In genomic region chr20:38143238-38143645, GRCh38 we compare ENCODE assay signal across 10 cellular contexts. TPM values are rescaled to one million over a fixed set of nuclear protein-coding genes. Genes with fewer than 3 reads are reported as not detected.
DNase-seq lines count a peak whose midpoint lies in the region; ATAC-seq and TF ChIP-seq lines count a peak whose summit lies in the region.
"Had no signal": no experiment of that assay in that cellular context is flagged by ENCODE, and none has a peak within 500 bp of the region (broad histone marks: within the 10 kb centered on the region; RNA-seq: fewer than 3 reads in every experiment).

No MANE protein-coding gene starts in this region.

- H2AFZ ChIP-seq in IMR-90 (replicated peaks; ENCODE audit: low read length, poor library complexity), result no peak overlapping the region

- H3K36me3 ChIP-seq in IMR-90 (ENCODE audit: control insufficient read depth, insufficient read depth, low read length), result peaks cover 58% of the 10 kb centered on the region
- peaks cover 0 to 21% (median 12%) of the 10 kb centered on the region in 5 donors for H3K36me3 ChIP-seq in subcutaneous abdominal adipose tissue (ENCODE audit: control insufficient read depth in 5 of 5, insufficient read depth in 5 of 5, low read length in 5 of 5)

- intact Hi-C loops in IMR-90 (cut with micrococcal nuclease) (no loop called here), left colon (cut with DNase I, micrococcal nuclease) (no loop called here)

- DNase-seq in IMR-90 (no peak), left colon (peak; percentile 33 to 89), NCI-H1092 (lab: John Stamatoyannopoulos, UW) (no peak)
- DNase-seq: activated CD4-positive, CD25-positive, alpha-beta regulatory T cell treated with anti-CD3 and anti-CD28 coated beads, Interleukin-2, amount 50 U/mL, for 72 hours; naive B cell; stimulated activated CD4-positive, alpha-beta T cell treated with anti-CD3 and anti-CD28 coated beads, Interleukin-4, amount 100 ng/mL, for 4 hours had no signal

- no peak overlapping the region for H3K9ac ChIP-seq in IMR-90 (ENCODE audit: low read depth, low read length)
- H3K9ac ChIP-seq in subcutaneous abdominal adipose tissue (ENCODE audit: low read length in 5 of 5), result no peak overlapping the region

- H3K18ac ChIP-seq in IMR-90 (ENCODE audit: low read depth, low read length), result no peak overlapping the region

- no peak overlapping the region for H3K56ac ChIP-seq in IMR-90 (ENCODE audit: extremely low read depth, insufficient read depth, low read length)

- peak overlapping the region; percentile 39; the same call in 1 of the 2 replicates for H2BK20ac ChIP-seq in IMR-90 (ENCODE audit: low read depth, low read length)

- no peak for TF ChIP-seq RAD21 in IMR-90 (IDR thresholded peaks at IDR 0.05; ENCODE audit: low read length)

- H3K14ac ChIP-seq in IMR-90 (replicated peaks; ENCODE audit: low read depth, low read length), result peak overlapping the region; percentile 7; the same call in 1 of the 2 replicates

- H3K4me1 ChIP-seq in IMR-90 (ENCODE audit: control insufficient read depth, insufficient read depth, low read length) (peaks cover 17% of the 10 kb centered on the region), subcutaneous abdominal adipose tissue (ENCODE audit: control insufficient read depth in 5 of 5, insufficient read depth in 5 of 5, low read length in 5 of 5) (peaks cover 8 to 30% (median 20%) of the 10 kb centered on the region in 5 donors)

- H4K8ac ChIP-seq in IMR-90 (ENCODE audit: low read depth in 2 of 2, low read length in 2 of 2), result peak overlapping the region; percentile 21 to 38; a peak in 3 of 4 replicates

- in situ Hi-C loops in IMR-90 (cut with MboI; ENCODE audit: low sequenced_read_pairs), result no loop called here

- H3K4me3 ChIP-seq in IMR-90 (ENCODE audit: insufficient read depth, low read depth, low read length), result no peak overlapping the region
- H3K4me3 ChIP-seq in subcutaneous abdominal adipose tissue (ENCODE audit: low read depth in 1 of 5, low read length in 5 of 5), result no peak overlapping the region

- H3K4ac ChIP-seq in IMR-90 (ENCODE audit: low read depth, low read length), result peak overlapping the region; percentile 94

- peaks cover 28% of the 10 kb centered on the region for H3K9me1 ChIP-seq in IMR-90 (ENCODE audit: insufficient read depth, low read length)

- no peaks in the 10 kb centered on the region for H4K20me1 ChIP-seq in IMR-90 (ENCODE audit: insufficient read depth, low read length)

- H2BK5ac ChIP-seq in IMR-90 (ENCODE audit: low read depth, low read length, poor library complexity, severe bottlenecking), result no peak overlapping the region

- ATAC-seq in IMR-90 (ENCODE audit: low read depth), result no peak
- peak; percentile 66 for ATAC-seq in left colon
- ATAC-seq in GM18861 (IDR thresholded peaks at IDR 0.05; ENCODE audit: unreplicated experiment), result no peak
- ATAC-seq in HG03469 (IDR thresholded peaks at IDR 0.05; ENCODE audit: unreplicated experiment), result no peak

- H3K9me3 ChIP-seq in IMR-90 (ENCODE audit: control insufficient read depth, insufficient read depth, low read length), result no peaks in the 10 kb centered on the region
- H3K9me3 ChIP-seq in subcutaneous abdominal adipose tissue (ENCODE audit: control insufficient read depth in 5 of 5, low read length in 5 of 5), result no peaks in the 10 kb centered on the region

- dilution Hi-C loops in IMR-90 (cut with HindIII; ENCODE audit: low sequenced_read_pairs, unreplicated experiment), result no loop called here

- TF ChIP-seq POLR2A in IMR-90 (IDR thresholded peaks at IDR 0.05; ENCODE audit: low read depth, low read length), result no peak

- H3K27me3 ChIP-seq in IMR-90 (ENCODE audit: control insufficient read depth, insufficient read depth, low read length) (no peaks in the 10 kb centered on the region), subcutaneous abdominal adipose tissue (ENCODE audit: control insufficient read depth in 5 of 5, insufficient read depth in 4 of 5, low read length in 5 of 5) (no peaks in the 10 kb centered on the region)

- H2AK5ac ChIP-seq in IMR-90 (ENCODE audit: low read depth, low read length), result peak overlapping the region; percentile 57

- H2BK15ac ChIP-seq in IMR-90 (ENCODE audit: low read depth, low read length), result peak overlapping the region; percentile 12; the same call in 1 of the 3 replicates

- POLR2A ChIA-PET in IMR-90 (lab: Charles Lee; ENCODE audit: unreplicated experiment), result no interaction called here

- BruUV-seq in IMR-90 (replicated peaks; lab: Mats Ljungman, UMichigan), result no TSS peak

- peak overlapping the region; percentile 11 for H2AK9ac ChIP-seq in IMR-90 (replicated peaks; ENCODE audit: low read depth, low read length, poor library complexity)

- H3K4me2 ChIP-seq in IMR-90 (ENCODE audit: low read depth, low read length), result no peak overlapping the region

- H3K27ac ChIP-seq in IMR-90 (ENCODE audit: insufficient read depth, low read length), result no peak overlapping the region
- H3K27ac ChIP-seq in angular gyrus (ENCODE audit: low read depth, low read length), result peak overlapping the region; percentile 34
- peak overlapping the region; percentile 50 for H3K27ac ChIP-seq in subcutaneous abdominal adipose tissue (ENCODE audit: low read depth, low read length)

- H4K5ac ChIP-seq in IMR-90 (ENCODE audit: low read depth, low read length), result no peak overlapping the region

- CTCF ChIA-PET in IMR-90 (lab: Yijun Ruan, JAX), result no interaction called here

- H3K79me1 ChIP-seq in IMR-90 (ENCODE audit: low read depth in 1 of 2, low read length in 2 of 2), result peaks cover 4 to 28% of the 10 kb centered on the region in 2 experiments; a peak in 3 of 4 replicates

- H2BK120ac ChIP-seq in IMR-90 (ENCODE audit: low read depth, low read length), result peak overlapping the region; percentile 49

- TF ChIP-seq CTCF in IMR-90 (conservative IDR thresholded peaks at IDR 0.05; ENCODE audit: low read depth, low read length), result no peak

- WGBS in IMR-90 (ENCODE audit: extremely low coverage in 2 of 2, insufficient read length in 1 of 2), 2 experiments, result 87% methylated on average over 5 of the region's 10 CpGs; no CpG with 5 or more reads in 1 of the 2 experiments

- H3K23ac ChIP-seq in IMR-90 (ENCODE audit: low read depth, low read length), result peak overlapping the region; percentile 12; the same call in 1 of the 2 replicates

- H4K91ac ChIP-seq in IMR-90 (ENCODE audit: insufficient read depth, low read depth, low read length), result peak overlapping the region; percentile 19

TF ChIP-seq in IMR-90, 13 proteins besides CTCF, POLR2A, EP300 and RAD21:
- TF ChIP-seq MAFK (IDR thresholded peaks at IDR 0.05; ENCODE audit: low read depth, low read length) (no peak), NFE2L2 (IDR thresholded peaks at IDR 0.05; ENCODE audit: low read depth, low read length) (no peak), CEBPB (IDR thresholded peaks at IDR 0.05; ENCODE audit: low read depth, low read length) (peak; percentile 57)

RNA-seq across cellular contexts. Expression of gene TGM2, which starts 21.8 kb away (rescaled TPM):
- total RNA-seq in IMR-90 (2012; rRNA removed), result 237 and 268 TPM in 2 replicates
- 239 and 292 TPM in 2 replicates for polyA plus RNA-seq in IMR-90 (2012; rRNA removed)
- 370 and 502 TPM in 2 replicates for polyA plus RNA-seq in IMR-90 (2012; cell fraction: cytosol; rRNA removed)
- 218 and 328 TPM in 2 replicates for polyA plus RNA-seq in IMR-90 (2012; cell fraction: nucleus; rRNA removed; ENCODE audit: low replicate concordance)
- total RNA-seq in left colon, result 10 to 100 TPM; 26.9 to 33.9 TPM

Comparison
In these comparisons a context has a peak if more than half of its experiments do, and no peak if none do; other contexts are left out.
1. DNase-seq: peak in left colon (2 of 2); none in IMR-90 (single experiment) and NCI-H1092 (single experiment).